Comparison of ENCODE assay signal across 18 cellular contexts in the genomic region with DNA sequence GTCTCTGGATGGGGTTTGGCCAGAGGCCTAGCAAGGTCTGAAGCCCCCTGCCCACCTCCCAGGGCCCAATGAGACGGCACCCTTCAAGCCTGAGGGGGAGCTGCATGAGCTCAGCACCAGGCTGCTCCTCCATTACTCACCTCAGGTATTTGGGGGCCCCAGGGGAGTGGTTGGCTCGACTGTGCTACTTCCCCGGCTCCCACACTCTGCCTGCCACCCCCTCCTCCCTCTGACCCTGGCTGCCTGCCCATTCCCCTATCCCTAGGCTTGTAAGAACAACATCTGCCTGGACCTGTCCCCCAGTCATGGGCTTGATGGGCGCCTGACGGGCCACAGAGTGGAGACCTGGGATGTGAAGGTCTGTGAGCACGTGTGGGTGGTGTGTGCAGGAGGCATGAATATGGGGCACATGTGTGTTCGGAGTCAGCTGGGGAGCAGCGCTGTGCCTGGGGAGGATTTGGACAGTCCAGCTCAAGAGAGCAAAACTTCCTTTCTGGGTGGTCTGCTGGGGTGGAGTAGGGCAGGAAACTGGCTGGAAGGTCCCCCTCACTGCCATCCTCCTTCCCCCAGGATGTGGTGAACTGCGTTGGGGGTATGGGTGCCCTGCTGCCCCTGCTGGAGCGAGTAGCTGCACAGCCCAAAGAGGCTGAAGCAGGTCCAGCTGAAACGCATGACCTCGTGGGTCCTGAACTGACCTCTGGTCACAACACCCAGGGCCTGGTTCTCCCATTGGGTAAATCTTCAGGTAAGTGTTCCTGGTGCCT. TPM values are rescaled to one million over a fixed set of nuclear protein-coding genes. Genes with fewer than 3 reads are reported as not detected.
A peak's percentile ranks its signal among the peaks of the same experiment; 100 is the strongest.
DNase-seq lines count a peak whose midpoint lies in the region; ATAC-seq and TF ChIP-seq lines count a peak whose summit lies in the region.
"Had no signal": no experiment of that assay in that cellular context is flagged by ENCODE, and none has a peak within 500 bp of the region (broad histone marks: within the 10 kb centered on the region; RNA-seq: fewer than 3 reads in every experiment).

No MANE protein-coding gene starts in this region.

- H3K36me3 Mint-ChIP-seq in activated T-cell treated with anti-CD3 and anti-CD28 coated beads, Interleukin-2, amount 50 U/mL, for 72 hours (ENCODE audit: insufficient read depth in 2 of 2) = peaks cover 2 to 3% of the 10 kb centered on the region in 2 donors
- peaks cover 46% of the 10 kb centered on the region for H3K36me3 Mint-ChIP-seq in effector memory CD8-positive, alpha-beta T cell (ENCODE audit: insufficient read depth)

- WGBS in tibial nerve, 2 donors = 72 to 74% methylated on average over 12 of the region's 12 CpGs

- no peak for TF ChIP-seq CTCF in tibial nerve (IDR thresholded peaks at IDR 0.05)

- peaks cover 18% of the 10 kb centered on the region for H3K36me3 ChIP-seq in Karpas-422 (ENCODE audit: insufficient read depth, low read length)
- H3K36me3 ChIP-seq in tibial nerve = peaks cover 0 to 96% (median 0%) of the 10 kb centered on the region in 3 donors

- no peak for TF ChIP-seq POLR2A in GM18505 (IDR thresholded peaks at IDR 0.05; ENCODE audit: borderline replicate concordance, extremely low read depth, insufficient read depth, insufficient read length)
- no peak for TF ChIP-seq POLR2A in tibial nerve (IDR thresholded peaks at IDR 0.05)

- H3K9me2 ChIP-seq in Karpas-422 (replicated peaks; ENCODE audit: insufficient read depth, low read length) = no peaks in the 10 kb centered on the region

- no peaks in the 10 kb centered on the region for H3K27me3 ChIP-seq in Karpas-422 (ENCODE audit: low read length)
- no peaks in the 10 kb centered on the region for H3K27me3 ChIP-seq in tibial nerve
- H3K27me3 ChIP-seq: gastroesophageal sphincter, left lung, vagina had no signal

- TF ChIP-seq EP300 in tibial nerve (IDR thresholded peaks at IDR 0.05) = no peak

- no peak for DNase-seq in activated T-cell treated with anti-CD3 and anti-CD28 coated beads, Interleukin-2, amount 50 U/mL, for 72 hours
- DNase-seq in activated T-cell treated with anti-CD3 and anti-CD28 coated beads, Interleukin-2, amount 50 U/mL, for 48 hours = no peak
- DNase-seq in Karpas-422 (no peak), sciatic nerve (ENCODE audit: low spot score) (peak; percentile 45), tibial nerve (ENCODE audit: low spot score in 2 of 2) (no peak), NCI-H2029 (lab: John Stamatoyannopoulos, UW) (no peak)
- DNase-seq in effector memory CD8-positive, alpha-beta T cell = no peak
- DNase-seq: activated CD4-positive, alpha-beta T cell treated with anti-CD3 and anti-CD28 coated beads for 48 hours; amygdala; COR-L47; NCI-H1436 treated with DMSO at 0.1 percent for 48 hours; T1000 had no signal

- peak overlapping the region; percentile 10 for H3K27ac Mint-ChIP-seq in activated T-cell treated with anti-CD3 and anti-CD28 coated beads, Interleukin-2, amount 50 U/mL, for 72 hours
- peak overlapping the region; percentile 77 to 81 for H3K27ac Mint-ChIP-seq in effector memory CD8-positive, alpha-beta T cell
- H3K27ac Mint-ChIP-seq: activated T-helper 1 cell treated with anti-CD3 and anti-CD28 coated beads, Interleukin-12 subunit alpha, Interleukin-12 subunit beta, Interleukin-2, Interleukin-4 antibody, amounts not matched to agents 30 ng/mL and 10 ng/mL and 1 ng/mL, durations not matched to agents 14 hours and 24 hours and 36 hours; GM23338 had no signal

- H3K4me2 ChIP-seq in Karpas-422 (ENCODE audit: low read depth, low read length, poor library complexity, severe bottlenecking) = no peak overlapping the region
- H3K4me2 ChIP-seq: GM23338 had no signal

- no peaks in the 10 kb centered on the region for H4K20me1 ChIP-seq in Karpas-422 (ENCODE audit: insufficient read depth, low read depth, low read length)

- intact Hi-C loops in sciatic nerve (cut with DNase I) = no loop called here

- H3K27me3 Mint-ChIP-seq in activated T-cell treated with anti-CD3 and anti-CD28 coated beads, Interleukin-2, amount 50 U/mL, for 72 hours (ENCODE audit: low read depth) = no peaks in the 10 kb centered on the region
- H3K27me3 Mint-ChIP-seq in effector memory CD8-positive, alpha-beta T cell = no peaks in the 10 kb centered on the region

- H3K9ac ChIP-seq in Karpas-422 (ENCODE audit: low read length) = no peak overlapping the region

- H3K4me3 ChIP-seq in Karpas-422 (ENCODE audit: low read length) = no peak overlapping the region
- H3K4me3 ChIP-seq in tibial nerve = no peak overlapping the region
- H3K4me3 ChIP-seq: gastroesophageal sphincter, GM23338, left lung, vagina had no signal

- 0 out of 2 replicates have a peak overlapping the region, but pooled peaks have one; percentile 11 for H3K27ac ChIP-seq in Karpas-422 (ENCODE audit: low read length)
- no peak overlapping the region for H3K27ac ChIP-seq in tibial nerve
- H3K27ac ChIP-seq: gastroesophageal sphincter, left lung, vagina had no signal

- no peak overlapping the region for H3K4me3 Mint-ChIP-seq in activated T-cell treated with anti-CD3 and anti-CD28 coated beads, Interleukin-2, amount 50 U/mL, for 72 hours
- peak overlapping the region in 1 of 2 donors; percentile 36 for H3K4me3 Mint-ChIP-seq in effector memory CD8-positive, alpha-beta T cell
- H3K4me3 Mint-ChIP-seq: activated T-helper 1 cell treated with anti-CD3 and anti-CD28 coated beads, Interleukin-12 subunit alpha, Interleukin-12 subunit beta, Interleukin-2, Interleukin-4 antibody, amounts not matched to agents 30 ng/mL and 10 ng/mL and 1 ng/mL, durations not matched to agents 14 hours and 24 hours and 36 hours; GM23338 had no signal

- ATAC-seq in activated T-cell treated with anti-CD3 and anti-CD28 coated beads, Interleukin-2, amount 50 U/mL, for 72 hours (replicated peaks in 1 of 2) = no peak
- ATAC-seq in effector memory CD8-positive, alpha-beta T cell (replicated peaks) = peak; percentile 37
- ATAC-seq in sciatic nerve = no peak
- no peak for ATAC-seq in GM18505 (IDR thresholded peaks at IDR 0.05; ENCODE audit: unreplicated experiment)
- ATAC-seq: gastroesophageal sphincter, GM23338, left lung had no signal

- no peaks in the 10 kb centered on the region for H3K9me3 ChIP-seq in Karpas-422 (ENCODE audit: low read length)
- H3K9me3 ChIP-seq in tibial nerve = no peaks in the 10 kb centered on the region
- H3K9me3 ChIP-seq: gastroesophageal sphincter, left lung, vagina had no signal

- H3K79me2 ChIP-seq in Karpas-422 (ENCODE audit: low read length) = no peaks in the 10 kb centered on the region

- no peak overlapping the region for H2AFZ ChIP-seq in Karpas-422 (ENCODE audit: low read length)
- H2AFZ ChIP-seq: GM23338 had no signal

- H3K4me1 Mint-ChIP-seq in activated T-cell treated with anti-CD3 and anti-CD28 coated beads, Interleukin-2, amount 50 U/mL, for 72 hours (ENCODE audit: low read depth) = peaks cover 15% of the 10 kb centered on the region
- H3K4me1 Mint-ChIP-seq in effector memory CD8-positive, alpha-beta T cell (ENCODE audit: low read depth in 2 of 2) = peaks cover 14 to 35% of the 10 kb centered on the region in 2 donors

- no peaks in the 10 kb centered on the region for H3K9me3 Mint-ChIP-seq in activated T-cell treated with anti-CD3 and anti-CD28 coated beads, Interleukin-2, amount 50 U/mL, for 72 hours
- no peaks in the 10 kb centered on the region for H3K9me3 Mint-ChIP-seq in effector memory CD8-positive, alpha-beta T cell
- H3K9me3 Mint-ChIP-seq: activated T-helper 1 cell treated with anti-CD3 and anti-CD28 coated beads, Interleukin-12 subunit alpha, Interleukin-12 subunit beta, Interleukin-2, Interleukin-4 antibody, amounts not matched to agents 30 ng/mL and 10 ng/mL and 1 ng/mL, durations not matched to agents 14 hours and 24 hours and 36 hours; GM23338 had no signal

- peaks cover 13% of the 10 kb centered on the region for H3K4me1 ChIP-seq in Karpas-422 (ENCODE audit: low read length)
- no peaks in the 10 kb centered on the region for H3K4me1 ChIP-seq in tibial nerve

RNA-seq across cellular contexts. Expression of a gene that starts 17.4 kb away (rescaled TPM):
- total RNA-seq in activated T-cell treated with anti-CD3 and anti-CD28 coated beads, Interleukin-2, amount 50 U/mL, for 72 hours = 10 to 100 TPM; 84.0 to 87.4 TPM
- total RNA-seq in Karpas-422 (2014; rRNA removed; shearing (Covaris generic); ENCODE audit: low replicate concordance) = 60.5 and 133 TPM in 2 replicates
- total RNA-seq in sciatic nerve = 44.0 TPM
- 10 to 100 TPM; 25.3 to 92.1 (median 26.6) TPM for total RNA-seq in tibial nerve

RNA-seq across cellular contexts. Expression of a gene that starts 20.3 kb away (rescaled TPM):
- 10 to 100 TPM; 54.7 to 56.2 TPM for total RNA-seq in activated T-cell treated with anti-CD3 and anti-CD28 coated beads, Interleukin-2, amount 50 U/mL, for 72 hours
- 40.2 and 83.5 TPM in 2 replicates for total RNA-seq in Karpas-422 (2014; rRNA removed; shearing (Covaris generic); ENCODE audit: low replicate concordance)
- total RNA-seq in sciatic nerve (40.9 TPM), tibial nerve (10 to 100 TPM; 36.9 to 59.4 (median 50.2) TPM)
